ENCODE assay signal across 1 cellular context in genomic region chr15:70882361-70882760, GRCh38.
TF ChIP-seq lines count a peak whose summit lies in the region.

No MANE protein-coding gene starts in this region.

TF ChIP-seq in SK-N-SH treated with all-trans-retinoic acid at 6 μM for 48 hours, 23 proteins besides CTCF, POLR2A, EP300 and RAD21 (continued from another document):
- TF ChIP-seq, protein P1, sequence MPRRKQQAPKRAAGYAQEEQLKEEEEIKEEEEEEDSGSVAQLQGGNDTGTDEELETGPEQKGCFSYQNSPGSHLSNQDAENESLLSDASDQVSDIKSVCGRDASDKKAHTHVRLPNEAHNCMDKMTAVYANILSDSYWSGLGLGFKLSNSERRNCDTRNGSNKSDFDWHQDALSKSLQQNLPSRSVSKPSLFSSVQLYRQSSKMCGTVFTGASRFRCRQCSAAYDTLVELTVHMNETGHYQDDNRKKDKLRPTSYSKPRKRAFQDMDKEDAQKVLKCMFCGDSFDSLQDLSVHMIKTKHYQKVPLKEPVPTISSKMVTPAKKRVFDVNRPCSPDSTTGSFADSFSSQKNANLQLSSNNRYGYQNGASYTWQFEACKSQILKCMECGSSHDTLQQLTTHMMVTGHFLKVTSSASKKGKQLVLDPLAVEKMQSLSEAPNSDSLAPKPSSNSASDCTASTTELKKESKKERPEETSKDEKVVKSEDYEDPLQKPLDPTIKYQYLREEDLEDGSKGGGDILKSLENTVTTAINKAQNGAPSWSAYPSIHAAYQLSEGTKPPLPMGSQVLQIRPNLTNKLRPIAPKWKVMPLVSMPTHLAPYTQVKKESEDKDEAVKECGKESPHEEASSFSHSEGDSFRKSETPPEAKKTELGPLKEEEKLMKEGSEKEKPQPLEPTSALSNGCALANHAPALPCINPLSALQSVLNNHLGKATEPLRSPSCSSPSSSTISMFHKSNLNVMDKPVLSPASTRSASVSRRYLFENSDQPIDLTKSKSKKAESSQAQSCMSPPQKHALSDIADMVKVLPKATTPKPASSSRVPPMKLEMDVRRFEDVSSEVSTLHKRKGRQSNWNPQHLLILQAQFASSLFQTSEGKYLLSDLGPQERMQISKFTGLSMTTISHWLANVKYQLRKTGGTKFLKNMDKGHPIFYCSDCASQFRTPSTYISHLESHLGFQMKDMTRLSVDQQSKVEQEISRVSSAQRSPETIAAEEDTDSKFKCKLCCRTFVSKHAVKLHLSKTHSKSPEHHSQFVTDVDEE (CRISPR knock-in tag; IDR thresholded peaks at IDR 0.05), result no peak
- TF ChIP-seq TOX (CRISPR knock-in tag; IDR thresholded peaks at IDR 0.05; ENCODE audit: borderline replicate concordance) (no peak), ZC3H10 (CRISPR knock-in tag; IDR thresholded peaks at IDR 0.05) (no peak), ZFP30 (CRISPR knock-in tag; IDR thresholded peaks at IDR 0.05) (no peak), ZNF70 (CRISPR knock-in tag; IDR thresholded peaks at IDR 0.05) (no peak), PPARA (CRISPR knock-in tag; IDR thresholded peaks at IDR 0.05; ENCODE audit: borderline replicate concordance) (no peak), BACH2 (CRISPR knock-in tag; IDR thresholded peaks at IDR 0.05; ENCODE audit: borderline replicate concordance) (no peak), CREB5 (CRISPR knock-in tag; IDR thresholded peaks at IDR 0.05; ENCODE audit: low read depth) (no peak), OSR1 (CRISPR knock-in tag; IDR thresholded peaks at IDR 0.05) (no peak), CSRNP3 (CRISPR knock-in tag; IDR thresholded peaks at IDR 0.05) (no peak), ZNF565 (CRISPR knock-in tag; conservative IDR thresholded peaks at IDR 0.05; ENCODE audit: low read depth) (no peak), ZNF8 (CRISPR knock-in tag; IDR thresholded peaks at IDR 0.05) (no peak), ESRRG (CRISPR knock-in tag; IDR thresholded peaks at IDR 0.05) (no peak)
- TF ChIP-seq, protein P2, sequence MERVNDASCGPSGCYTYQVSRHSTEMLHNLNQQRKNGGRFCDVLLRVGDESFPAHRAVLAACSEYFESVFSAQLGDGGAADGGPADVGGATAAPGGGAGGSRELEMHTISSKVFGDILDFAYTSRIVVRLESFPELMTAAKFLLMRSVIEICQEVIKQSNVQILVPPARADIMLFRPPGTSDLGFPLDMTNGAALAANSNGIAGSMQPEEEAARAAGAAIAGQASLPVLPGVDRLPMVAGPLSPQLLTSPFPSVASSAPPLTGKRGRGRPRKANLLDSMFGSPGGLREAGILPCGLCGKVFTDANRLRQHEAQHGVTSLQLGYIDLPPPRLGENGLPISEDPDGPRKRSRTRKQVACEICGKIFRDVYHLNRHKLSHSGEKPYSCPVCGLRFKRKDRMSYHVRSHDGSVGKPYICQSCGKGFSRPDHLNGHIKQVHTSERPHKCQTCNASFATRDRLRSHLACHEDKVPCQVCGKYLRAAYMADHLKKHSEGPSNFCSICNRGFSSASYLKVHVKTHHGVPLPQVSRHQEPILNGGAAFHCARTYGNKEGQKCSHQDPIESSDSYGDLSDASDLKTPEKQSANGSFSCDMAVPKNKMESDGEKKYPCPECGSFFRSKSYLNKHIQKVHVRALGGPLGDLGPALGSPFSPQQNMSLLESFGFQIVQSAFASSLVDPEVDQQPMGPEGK (CRISPR knock-in tag; IDR thresholded peaks at IDR 0.05; ENCODE audit: borderline replicate concordance), result no peak
